Comparison of ENCODE assay signal across 8 cellular contexts in the genomic region with DNA sequence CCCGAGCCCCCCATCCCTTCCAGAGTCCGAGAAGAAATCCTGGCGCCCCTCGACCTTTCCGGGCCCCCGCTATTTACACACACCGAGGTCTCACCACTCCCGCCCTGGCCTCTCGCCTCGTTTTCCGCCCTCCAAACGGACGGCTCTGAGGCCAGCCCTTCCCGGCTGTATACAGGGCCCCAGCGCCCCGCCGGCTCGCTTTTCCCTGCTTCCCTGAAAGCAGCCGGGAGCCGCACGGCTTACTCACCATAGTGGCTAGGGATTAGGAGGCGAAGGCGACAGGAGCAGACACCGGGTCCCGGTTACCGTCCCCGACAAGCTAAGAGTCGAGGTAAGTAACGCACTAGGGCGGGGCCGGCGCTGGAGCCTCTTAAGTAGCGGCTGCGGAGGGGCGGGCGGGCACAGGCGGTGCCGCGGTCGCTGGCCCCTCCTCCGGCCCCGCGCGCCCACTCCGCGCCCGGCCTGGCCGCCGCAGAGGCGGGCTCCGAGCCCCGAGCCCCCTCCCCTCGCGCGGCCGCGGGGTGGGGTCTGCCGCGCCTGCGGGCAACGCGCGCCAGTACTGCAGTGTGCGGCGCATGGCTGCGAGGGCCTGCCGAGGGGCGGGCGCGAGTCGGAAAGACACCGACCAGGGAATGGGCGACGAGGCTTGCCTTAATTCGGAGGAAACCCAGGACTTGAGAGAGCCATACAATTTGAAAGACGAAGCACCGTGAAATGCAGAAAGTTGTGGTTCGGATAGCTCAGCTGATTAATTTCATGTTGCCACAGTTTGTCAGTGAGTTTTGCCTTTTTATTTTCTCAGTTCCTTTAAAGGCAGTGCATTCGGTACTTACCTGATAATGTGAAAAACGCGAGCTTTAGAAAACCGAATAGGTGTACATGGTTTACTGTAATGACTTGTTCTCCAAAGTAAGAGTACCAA. TPM values are rescaled to one million over a fixed set of nuclear protein-coding genes. Genes with fewer than 3 reads are reported as not detected.
DNase-seq lines count a peak whose midpoint lies in the region; TF ChIP-seq lines count a peak whose summit lies in the region.

A gene (minus strand): TSS at position 345 of the 922 bp plus-strand sequence. CDS start 95 bp downstream, at position 250.

- peak within 1 kb of the TSS; percentile 94 for H3K4me3 ChIP-seq in effector memory CD4-positive, alpha-beta T cell (ENCODE audit: insufficient read depth, low read depth, low read length, poor library complexity, severe bottlenecking)

- H3K27ac ChIP-seq in effector memory CD4-positive, alpha-beta T cell (ENCODE audit: insufficient read depth, low read length, poor library complexity, severe bottlenecking), result peak within 1 kb of the TSS; percentile 92

- peaks cover 22% of the 10 kb centered on the region for H3K4me1 ChIP-seq in effector memory CD4-positive, alpha-beta T cell (ENCODE audit: control insufficient read depth, insufficient read depth, low read length, poor library complexity, severe bottlenecking)

- DNase-seq in CMK (ENCODE audit: low read depth) (peak; percentile 94), GM20000 (ENCODE audit: low spot score) (peak; percentile 98), HT1080 (ENCODE audit: low read depth) (peak; percentile 79), NOMO-1 treated with DMSO at 0.1 percent for 48 hours (lab: John Stamatoyannopoulos, UW; ENCODE audit: unreplicated experiment) (peak; percentile 86), medulla oblongata (ENCODE audit: extremely low spot score) (peak; percentile 94)
- peak; percentile 79 to 84 for DNase-seq in activated CD8-positive, alpha-beta memory T cell treated with anti-CD3 and anti-CD28 coated beads for 4 hours (ENCODE audit: low read depth in 2 of 2)
- DNase-seq in effector memory CD4-positive, alpha-beta T cell, result peak; percentile 83 to 88 (median 84)
- peak; percentile 86 for DNase-seq in stimulated activated CD8-positive, alpha-beta memory T cell treated with anti-CD3 and anti-CD28 coated beads, Interleukin-12 subunit alpha, Interleukin-12 subunit beta, amount 100 ng/mL, for 1 hour (ENCODE audit: low read depth)

- peaks cover 25% of the 10 kb centered on the region for H3K36me3 ChIP-seq in effector memory CD4-positive, alpha-beta T cell (ENCODE audit: control insufficient read depth, insufficient read depth, low read length)

- no peaks in the 10 kb centered on the region for H3K9me3 ChIP-seq in effector memory CD4-positive, alpha-beta T cell (ENCODE audit: control insufficient read depth, low read length)

- no peaks in the 10 kb centered on the region for H3K27me3 ChIP-seq in effector memory CD4-positive, alpha-beta T cell (replicated peaks; ENCODE audit: control insufficient read depth, insufficient read depth, low read length, poor library complexity, severe bottlenecking)

- TF ChIP-seq CTCF in GM20000 (IDR thresholded peaks at IDR 0.05; ENCODE audit: extremely low read depth, missing control alignments), result no peak

RNA-seq across cellular contexts. Expression of the gene that starts here (rescaled TPM):
- total RNA-seq in HT1080 (2014; rRNA removed; shearing (Covaris generic)), result 4,519 and 5,260 TPM in 2 replicates
- polyA plus RNA-seq in HT1080 (2015; cell fraction: cytosol; rRNA removed), result 3,250 and 3,407 TPM in 2 replicates
- polyA plus RNA-seq in HT1080 (2015; cell fraction: nucleus; rRNA removed), result 2,778 and 2,938 TPM in 2 replicates

Comparison
In these comparisons a context has a peak if more than half of its experiments do, and no peak if none do; other contexts are left out.
1. Peak in every context shown above with its lines: DNase-seq, H3K4me3 ChIP-seq and H3K27ac ChIP-seq.